In genomic region chr11:64247729-64248531, GRCh38 we compare ENCODE assay signal across 1 cellular context.
TF ChIP-seq lines count a peak whose summit lies in the region.

No MANE protein-coding gene starts in this region.

TF ChIP-seq in GM23338, 12 proteins besides CTCF, POLR2A, EP300 and RAD21 (continued from another document):
- TF ChIP-seq ZNF462 (CRISPR knock-in tag; IDR thresholded peaks at IDR 0.05): no peak
